In the genomic region with DNA sequence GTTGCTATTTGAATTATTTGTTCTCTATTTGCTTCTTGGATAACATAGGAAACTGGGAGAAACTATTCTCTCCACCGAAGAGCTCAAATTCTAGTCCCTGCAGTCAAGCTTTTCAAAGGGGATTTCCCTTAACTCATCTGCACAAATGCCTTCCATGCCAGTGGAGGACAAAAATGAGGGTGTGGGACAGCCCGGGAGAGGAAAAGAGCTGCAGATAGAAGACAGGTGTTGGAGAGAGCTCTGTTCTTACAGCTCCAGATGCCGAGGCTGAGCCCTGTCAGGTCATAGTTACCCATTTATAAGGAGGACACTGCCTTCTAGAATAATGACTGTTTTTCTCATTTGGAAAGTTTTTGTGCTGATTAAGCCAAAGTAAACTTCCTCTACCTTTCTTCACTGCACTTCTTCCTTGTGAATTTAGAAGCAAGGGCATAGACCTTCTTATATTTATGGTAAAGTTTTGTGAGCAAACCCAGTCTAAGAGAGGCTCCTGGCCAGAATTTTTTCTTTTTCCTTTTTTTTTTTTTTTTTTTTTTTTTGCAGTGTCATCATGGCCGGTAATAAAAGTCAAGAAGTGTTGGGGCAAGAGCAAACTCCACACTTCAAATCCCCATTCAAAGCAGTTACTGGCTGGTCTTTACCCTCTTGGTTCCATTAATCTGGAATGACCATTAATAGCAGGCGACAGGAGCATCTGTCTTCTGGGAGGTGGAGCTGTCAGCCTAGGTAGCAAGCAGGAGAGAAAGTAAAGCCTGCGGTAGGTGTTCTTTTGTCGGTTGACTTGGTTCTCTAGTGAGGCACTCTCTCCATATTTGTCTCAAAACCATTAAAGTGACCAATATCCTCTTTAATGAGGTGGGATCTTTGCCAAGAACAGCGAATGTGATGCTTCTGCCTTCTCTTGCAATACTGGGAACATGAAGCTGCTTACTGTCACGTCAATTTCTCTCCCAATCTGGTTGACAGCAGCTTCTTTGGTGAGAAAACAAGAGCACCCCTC, we compare ENCODE assay signal across 14 cellular contexts.
"Had no signal": no experiment of that assay in that cellular context is flagged by ENCODE, and none has a peak within 500 bp of the region (broad histone marks: within the 10 kb centered on the region; RNA-seq: fewer than 3 reads in every experiment).

No MANE protein-coding gene starts in this region.

- H3K4me3 ChIP-seq: sigmoid colon had no signal

- H3K4me1 ChIP-seq: foreskin keratinocyte, sigmoid colon had no signal

- H3K36me3 Mint-ChIP-seq: immature natural killer cell; natural killer cell treated with Interleukin-12 subunit alpha and Interleukin-12 subunit beta and Interleukin-15 and Interleukin-18, amount 100 ng/mL, for 72 hours had no signal

- H3K27ac ChIP-seq: foreskin keratinocyte, sigmoid colon had no signal

- H3K4me3 Mint-ChIP-seq: activated CD8-positive, alpha-beta T cell treated with anti-CD3 and anti-CD28 coated beads, Interleukin-2, amount 10 ng/mL, durations not matched to agents 7 days and 5 days; activated T-helper 1 cell treated with anti-CD3 and anti-CD28 coated beads, Interleukin-12 subunit alpha, Interleukin-12 subunit beta, Interleukin-2, Interleukin-4 antibody, amounts not matched to agents 30 ng/mL and 10 ng/mL and 1 ng/mL, durations not matched to agents 14 hours and 24 hours and 36 hours; immature natural killer cell; natural killer cell treated with Interleukin-12 subunit alpha and Interleukin-12 subunit beta and Interleukin-15 and Interleukin-18, amount 100 ng/mL, for 72 hours had no signal

- H3K9me3 ChIP-seq: sigmoid colon had no signal

- H3K9me3 Mint-ChIP-seq: activated T-helper 1 cell treated with anti-CD3 and anti-CD28 coated beads, Interleukin-12 subunit alpha, Interleukin-12 subunit beta, Interleukin-2, Interleukin-4 antibody, amounts not matched to agents 30 ng/mL and 10 ng/mL and 1 ng/mL, durations not matched to agents 14 hours and 24 hours and 36 hours; immature natural killer cell had no signal

- H3K36me3 ChIP-seq: sigmoid colon had no signal

- DNase-seq: activated CD4-positive, alpha-beta T cell treated with anti-CD3 and anti-CD28 coated beads for 4 hours; activated CD8-positive, alpha-beta memory T cell treated with anti-CD3 and anti-CD28 coated beads, Interleukin-2, amount 50 U/mL, for 48 hours; activated CD8-positive, alpha-beta T cell treated with anti-CD3 and anti-CD28 coated beads, Interleukin-2, amount 10 ng/mL, durations not matched to agents 7 days and 5 days; activated naive CD4-positive, alpha-beta T cell; aorta; foreskin keratinocyte; immature natural killer cell; sigmoid colon; stimulated activated CD4-positive, alpha-beta T cell treated with anti-CD3 and anti-CD28 coated beads, Interleukin-12 subunit alpha, Interleukin-12 subunit beta, amount 100 ng/mL, for 4 hours; stimulated activated CD8-positive, alpha-beta memory T cell treated with anti-CD3 and anti-CD28 coated beads, Interleukin-4, amount 100 ng/mL, for 48 hours; stimulated activated naive CD8-positive, alpha-beta T cell treated with anti-CD3 and anti-CD28 coated beads, Interleukin-15, Interleukin-2, amounts not matched to agents 100 U/mL and 50 U/mL, for 24 hours; T1000 had no signal

- H3K27ac Mint-ChIP-seq: activated CD8-positive, alpha-beta T cell treated with anti-CD3 and anti-CD28 coated beads, Interleukin-2, amount 10 ng/mL, durations not matched to agents 7 days and 5 days; activated T-helper 1 cell treated with anti-CD3 and anti-CD28 coated beads, Interleukin-12 subunit alpha, Interleukin-12 subunit beta, Interleukin-2, Interleukin-4 antibody, amounts not matched to agents 30 ng/mL and 10 ng/mL and 1 ng/mL, durations not matched to agents 14 hours and 24 hours and 36 hours; immature natural killer cell; natural killer cell treated with Interleukin-12 subunit alpha and Interleukin-12 subunit beta and Interleukin-15 and Interleukin-18, amount 100 ng/mL, for 72 hours had no signal

- H3K27me3 ChIP-seq: sigmoid colon had no signal

- H3K4me1 Mint-ChIP-seq: immature natural killer cell had no signal
